Comparison of ENCODE assay signal across 10 cellular contexts in genomic region chr16:89996178-89996489, GRCh38. TPM values are rescaled to one million over a fixed set of nuclear protein-coding genes. Genes with fewer than 3 reads are reported as not detected.
A peak's percentile ranks its signal among the peaks of the same experiment; 100 is the strongest.
DNase-seq lines count a peak whose midpoint lies in the region; ATAC-seq and TF ChIP-seq lines count a peak whose summit lies in the region.
"Had no signal": no experiment of that assay in that cellular context is flagged by ENCODE, and none has a peak within 500 bp of the region (broad histone marks: within the 10 kb centered on the region; RNA-seq: fewer than 3 reads in every experiment).

No MANE protein-coding gene starts in this region.

- TF ChIP-seq EP300 in transverse colon (IDR thresholded peaks at IDR 0.05; ENCODE audit: low read depth): no peak

- no peak overlapping the region for H3K4me3 ChIP-seq in transverse colon
- H3K4me3 ChIP-seq in prostate gland: no peak overlapping the region
- H3K4me3 ChIP-seq: tibial nerve had no signal

- TF ChIP-seq POLR2A in transverse colon (IDR thresholded peaks at IDR 0.05) (no peak), prostate gland (IDR thresholded peaks at IDR 0.05) (no peak)

- no peaks in the 10 kb centered on the region for H3K9me3 Mint-ChIP-seq in activated naive CD4-positive, alpha-beta T cell treated with anti-CD3 and anti-CD28 coated beads, Interleukin-2, amount 50 U/mL, for 24 hours
- H3K9me3 Mint-ChIP-seq in activated naive CD8-positive, alpha-beta T cell treated with anti-CD3 and anti-CD28 coated beads, Interleukin-2, amount 10 ng/mL, durations not matched to agents 7 days and 5 days: peaks cover 6% of the 10 kb centered on the region

- intact Hi-C loops in transverse colon (cut with DNase I; ENCODE audit: low total_unique reads) (no loop called here), prostate gland (cut with DNase I) (no loop called here)

- ATAC-seq in activated naive CD8-positive, alpha-beta T cell treated with anti-CD3 and anti-CD28 coated beads, Interleukin-2, amount 10 ng/mL, durations not matched to agents 7 days and 5 days (ENCODE audit: low read depth): no peak
- ATAC-seq in GM21737 (IDR thresholded peaks at IDR 0.05; ENCODE audit: unreplicated experiment): no peak

- H3K4me1 ChIP-seq in transverse colon (no peaks in the 10 kb centered on the region), prostate gland (replicated peaks) (no peaks in the 10 kb centered on the region)
- H3K4me1 ChIP-seq: tibial nerve had no signal

- H3K4me1 Mint-ChIP-seq in activated naive CD4-positive, alpha-beta T cell treated with anti-CD3 and anti-CD28 coated beads, Interleukin-2, amount 50 U/mL, for 24 hours: peaks cover 10% of the 10 kb centered on the region
- peaks cover 3% of the 10 kb centered on the region for H3K4me1 Mint-ChIP-seq in activated naive CD8-positive, alpha-beta T cell treated with anti-CD3 and anti-CD28 coated beads, Interleukin-2, amount 10 ng/mL, durations not matched to agents 7 days and 5 days

- H3K27ac ChIP-seq in layer of hippocampus (ENCODE audit: low read depth, low read length): peak overlapping the region; percentile 71
- H3K27ac ChIP-seq in transverse colon: peak overlapping the region; percentile 2 to 54 (median 36)
- no peak overlapping the region for H3K27ac ChIP-seq in prostate gland

- H3K27me3 Mint-ChIP-seq in activated naive CD4-positive, alpha-beta T cell treated with anti-CD3 and anti-CD28 coated beads, Interleukin-2, amount 50 U/mL, for 24 hours: no peaks in the 10 kb centered on the region
- no peaks in the 10 kb centered on the region for H3K27me3 Mint-ChIP-seq in activated naive CD8-positive, alpha-beta T cell treated with anti-CD3 and anti-CD28 coated beads, Interleukin-2, amount 10 ng/mL, durations not matched to agents 7 days and 5 days

- H3K27ac Mint-ChIP-seq in activated naive CD4-positive, alpha-beta T cell treated with anti-CD3 and anti-CD28 coated beads, Interleukin-2, amount 50 U/mL, for 24 hours: peak overlapping the region; percentile 98
- peak overlapping the region; percentile 65 for H3K27ac Mint-ChIP-seq in activated naive CD8-positive, alpha-beta T cell treated with anti-CD3 and anti-CD28 coated beads, Interleukin-2, amount 10 ng/mL, durations not matched to agents 7 days and 5 days

- in situ Hi-C loops in transverse colon (cut with MboI; ENCODE audit: low pct_ligation_motif_present in 1 of 4, low pct_unique_long_range_greater_than_20kb in 1 of 4, low sequenced_read_pairs in 3 of 4): no loop called here

- peak overlapping the region; percentile 36 for H3K4me3 Mint-ChIP-seq in activated naive CD4-positive, alpha-beta T cell treated with anti-CD3 and anti-CD28 coated beads, Interleukin-2, amount 50 U/mL, for 24 hours
- H3K4me3 Mint-ChIP-seq in activated naive CD8-positive, alpha-beta T cell treated with anti-CD3 and anti-CD28 coated beads, Interleukin-2, amount 10 ng/mL, durations not matched to agents 7 days and 5 days: no peak overlapping the region

- peaks cover 0 to 8% (median 0%) of the 10 kb centered on the region in 4 donors for H3K36me3 ChIP-seq in transverse colon
- H3K36me3 ChIP-seq in prostate gland: no peaks in the 10 kb centered on the region

- H3K9me3 ChIP-seq in transverse colon (no peaks in the 10 kb centered on the region), prostate gland (no peaks in the 10 kb centered on the region)
- H3K9me3 ChIP-seq: tibial nerve had no signal

- no peak for DNase-seq in activated naive CD4-positive, alpha-beta T cell treated with anti-CD3 and anti-CD28 coated beads, Interleukin-2, amount 50 U/mL, for 16 hours
- no peak for DNase-seq in activated naive CD8-positive, alpha-beta T cell treated with anti-CD3 and anti-CD28 coated beads, Interleukin-2, amount 10 ng/mL, durations not matched to agents 7 days and 5 days
- DNase-seq in transverse colon (no peak), prostate gland (ENCODE audit: low spot score) (no peak)
- DNase-seq in stimulated activated CD4-positive, alpha-beta T cell treated with anti-CD3 and anti-CD28 coated beads, Interleukin-4, amount 100 ng/mL, for 4 hours: no peak
- DNase-seq: NCI-H524 treated with DMSO at 0.1 percent for 48 hours had no signal

- H3K27me3 ChIP-seq in layer of hippocampus (ENCODE audit: control insufficient read depth, insufficient read depth, low read length): no peaks in the 10 kb centered on the region
- no peaks in the 10 kb centered on the region for H3K27me3 ChIP-seq in transverse colon
- H3K27me3 ChIP-seq in prostate gland (replicated peaks; ENCODE audit: insufficient read depth): no peaks in the 10 kb centered on the region
- H3K27me3 ChIP-seq: tibial nerve had no signal

- POLR2A ChIA-PET in activated naive CD8-positive, alpha-beta T cell treated with anti-CD3 and anti-CD28 coated beads, Interleukin-2, amount 10 ng/mL, durations not matched to agents 7 days and 5 days (lab: Charles Lee): no interaction called here

- 100% methylated on average over 1 of the region's 1 CpG for WGBS in transverse colon (ENCODE audit: low coverage in 1 of 2), 2 donors
- WGBS in prostate gland: 98% methylated on average over 1 of the region's 1 CpG

- peaks cover 13% of the 10 kb centered on the region for H3K36me3 Mint-ChIP-seq in activated naive CD4-positive, alpha-beta T cell treated with anti-CD3 and anti-CD28 coated beads, Interleukin-2, amount 50 U/mL, for 24 hours
- peaks cover 57% of the 10 kb centered on the region for H3K36me3 Mint-ChIP-seq in activated naive CD8-positive, alpha-beta T cell treated with anti-CD3 and anti-CD28 coated beads, Interleukin-2, amount 10 ng/mL, durations not matched to agents 7 days and 5 days

- no peak for TF ChIP-seq CTCF in transverse colon (IDR thresholded peaks at IDR 0.05)
- TF ChIP-seq CTCF in prostate gland (IDR thresholded peaks at IDR 0.05): no peak

RNA-seq across cellular contexts. Expression of gene DBNDD1, which starts 23.1 kb away (rescaled TPM):
- 1 to 10 TPM in 1 of 2 experiments, under 1 TPM in 1; 0.62 to 1.2 TPM for total RNA-seq in activated naive CD8-positive, alpha-beta T cell treated with anti-CD3 and anti-CD28 coated beads, Interleukin-2, amount 10 ng/mL, durations not matched to agents 7 days and 5 days
- 10 to 100 TPM in 3 of 4 donors, 1 to 10 TPM in 1; 6.8 to 33.7 (median 14.2) TPM for total RNA-seq in transverse colon
- 1 to 10 TPM; 5.3 to 7.7 TPM for total RNA-seq in prostate gland

RNA-seq across cellular contexts. Expression of gene DEF8, which starts 47.6 kb away (rescaled TPM):
- 10 to 100 TPM; 30.9 to 33.5 TPM for total RNA-seq in activated naive CD8-positive, alpha-beta T cell treated with anti-CD3 and anti-CD28 coated beads, Interleukin-2, amount 10 ng/mL, durations not matched to agents 7 days and 5 days
- total RNA-seq in transverse colon (10 to 100 TPM; 54.8 to 96.7 (median 78.1) TPM), prostate gland (10 to 100 TPM; 63.9 to 79.9 TPM)

Comparison
In these comparisons a context has a peak if more than half of its experiments do, and no peak if none do; other contexts are left out.
1. H3K27ac ChIP-seq: peak in layer of hippocampus (single experiment) and transverse colon (4 of 4); none in prostate gland (0 of 2).